ENCODE assay signal across 15 cellular contexts in genomic region chr7:156777364-156778069, GRCh38.
DNase-seq lines count a peak whose midpoint lies in the region; ATAC-seq and TF ChIP-seq lines count a peak whose summit lies in the region.
"Had no signal": no experiment of that assay in that cellular context is flagged by ENCODE, and none has a peak within 500 bp of the region (broad histone marks: within the 10 kb centered on the region; RNA-seq: fewer than 3 reads in every experiment).

No MANE protein-coding gene starts in this region.

- peak overlapping the region; percentile 98 for H3K27ac Mint-ChIP-seq in activated T-cell treated with anti-CD3 and anti-CD28 coated beads, Interleukin-2, amount 50 U/mL, for 24 hours

- TF ChIP-seq CTCF in GM13977 (IDR thresholded peaks at IDR 0.05; ENCODE audit: extremely low read depth, insufficient read depth, missing control alignments) (no peak), foreskin keratinocyte (conservative IDR thresholded peaks at IDR 0.05) (no peak)

- H3K27me3 Mint-ChIP-seq in activated T-cell treated with anti-CD3 and anti-CD28 coated beads, Interleukin-2, amount 50 U/mL, for 24 hours: no peaks in the 10 kb centered on the region
- H3K27me3 Mint-ChIP-seq: naive thymus-derived CD4-positive, alpha-beta T cell had no signal

- no peaks in the 10 kb centered on the region for H3K4me1 ChIP-seq in foreskin keratinocyte
- H3K4me1 ChIP-seq: heart left ventricle, upper lobe of left lung had no signal

- ATAC-seq in foreskin keratinocyte (peak; percentile 83), HG03432 (IDR thresholded peaks at IDR 0.05; ENCODE audit: unreplicated experiment) (no peak)
- ATAC-seq: heart left ventricle; naive thymus-derived CD4-positive, alpha-beta T cell had no signal

- H3K4me3 Mint-ChIP-seq in activated T-cell treated with anti-CD3 and anti-CD28 coated beads, Interleukin-2, amount 50 U/mL, for 24 hours: peak overlapping the region; percentile 52

- peaks cover 11% of the 10 kb centered on the region for H3K9me3 Mint-ChIP-seq in activated T-cell treated with anti-CD3 and anti-CD28 coated beads, Interleukin-2, amount 50 U/mL, for 24 hours

- peaks cover 41% of the 10 kb centered on the region for H3K36me3 Mint-ChIP-seq in activated T-cell treated with anti-CD3 and anti-CD28 coated beads, Interleukin-2, amount 50 U/mL, for 24 hours (ENCODE audit: low read depth)

- peak; percentile 17 for DNase-seq in NCI-H2171 treated with DMSO at 0.1 percent for 48 hours (lab: John Stamatoyannopoulos, UW)
- no peak for DNase-seq in NCI-H2171 (lab: John Stamatoyannopoulos, UW)
- peak; percentile 19 for DNase-seq in GM13977 (ENCODE audit: low spot score)
- DNase-seq in activated T-cell treated with anti-CD3 and anti-CD28 coated beads, Interleukin-2, amount 50 U/mL, for 24 hours: no peak
- DNase-seq in foreskin keratinocyte: peak; percentile 46 to 71
- DNase-seq in anterior cingulate cortex (lab: John Stamatoyannopoulos, UW): no peak
- no peak for DNase-seq in GM19238 (ENCODE audit: insufficient read length, low spot score)
- DNase-seq: central memory CD4-positive, alpha-beta T cell; heart left ventricle; NCI-H1417 treated with DMSO at 0.1 percent for 48 hours; NCI-H510A treated with DMSO at 0.1 percent for 48 hours had no signal

- H3K4me1 Mint-ChIP-seq in activated T-cell treated with anti-CD3 and anti-CD28 coated beads, Interleukin-2, amount 50 U/mL, for 24 hours (ENCODE audit: low read depth): peaks cover 65% of the 10 kb centered on the region

- in situ Hi-C loops in GM13977 (cut with MboI; ENCODE audit: low pct_unique_long_range_greater_than_20kb, low sequenced_read_pairs, unreplicated experiment): no loop called here

- no peak overlapping the region for H3K27ac ChIP-seq in foreskin keratinocyte
- H3K27ac ChIP-seq: 22Rv1, heart left ventricle, upper lobe of left lung had no signal

- H3K27me3 ChIP-seq in foreskin keratinocyte: no peaks in the 10 kb centered on the region
- H3K27me3 ChIP-seq: heart left ventricle, upper lobe of left lung had no signal

Comparison
In these comparisons a context has a peak if more than half of its experiments do, and no peak if none do; other contexts are left out.
1. DNase-seq: peak in NCI-H2171 treated with DMSO at 0.1 percent for 48 hours (single experiment), GM13977 (single experiment) and foreskin keratinocyte (2 of 2); none in NCI-H2171 (single experiment), activated T-cell treated with anti-CD3 and anti-CD28 coated beads, Interleukin-2, amount 50 U/mL, for 24 hours (single experiment), anterior cingulate cortex (0 of 58) and GM19238 (single experiment).